ENCODE assay signal across 9 cellular contexts in genomic region chr1:100834779-100835645, GRCh38. TPM values are rescaled to one million over a fixed set of nuclear protein-coding genes. Genes with fewer than 3 reads are reported as not detected.
DNase-seq lines count a peak whose midpoint lies in the region; ATAC-seq and TF ChIP-seq lines count a peak whose summit lies in the region.
"Had no signal": no experiment of that assay in that cellular context is flagged by ENCODE, and none has a peak within 500 bp of the region (broad histone marks: within the 10 kb centered on the region; RNA-seq: fewer than 3 reads in every experiment).

No MANE protein-coding gene starts in this region.

- no peak overlapping the region for H3K27ac ChIP-seq in CD8-positive, alpha-beta T cell (ENCODE audit: low read depth, low read length)
- H3K27ac ChIP-seq in colonic mucosa = no peak overlapping the region

- no peaks in the 10 kb centered on the region for H3K9me3 Mint-ChIP-seq in CD8-positive, alpha-beta T cell
- H3K9me3 Mint-ChIP-seq in type B pancreatic cell = no peaks in the 10 kb centered on the region

- H3K9ac ChIP-seq in colonic mucosa (ENCODE audit: low read depth in 2 of 2, low read length in 2 of 2) = no peak overlapping the region

- no peaks in the 10 kb centered on the region for H3K36me3 ChIP-seq in CD8-positive, alpha-beta T cell (ENCODE audit: insufficient read depth, low read length)
- no peaks in the 10 kb centered on the region for H3K36me3 ChIP-seq in colonic mucosa
- H3K36me3 ChIP-seq: gastrocnemius medialis had no signal

- H3K4me3 ChIP-seq in CD8-positive, alpha-beta T cell (ENCODE audit: low read depth, low read length) = no peak overlapping the region
- H3K4me3 ChIP-seq in colonic mucosa = no peak overlapping the region

- intact Hi-C loops in CD8-positive, alpha-beta T cell (cut with DNase I, micrococcal nuclease) = no loop called here
- intact Hi-C loops in colonic mucosa (cut with DNase I) = no loop called here

- DNase-seq in CD8-positive, alpha-beta T cell = no peak
- DNase-seq in M059J (ENCODE audit: low read depth) (peak; percentile 24), colonic mucosa (no peak), type B pancreatic cell (ENCODE audit: extremely low spot score, unreplicated experiment) (no peak), ureter (ENCODE audit: low spot score) (no peak)
- no peak for DNase-seq in stimulated activated naive CD4-positive, alpha-beta T cell treated with Interleukin-2 at 50 U/mL for 16 hours (lab: John Stamatoyannopoulos, UW)

- ATAC-seq in CD8-positive, alpha-beta T cell = peak; percentile 38
- peak; percentile 70 for ATAC-seq in GM19023 (IDR thresholded peaks at IDR 0.05; ENCODE audit: unreplicated experiment)
- no peak for ATAC-seq in HG03565 (IDR thresholded peaks at IDR 0.05; ENCODE audit: unreplicated experiment)
- ATAC-seq: gastrocnemius medialis had no signal

- peak; percentile 49 for TF ChIP-seq CTCF in CD8-positive, alpha-beta T cell (IDR thresholded peaks at IDR 0.05)
- TF ChIP-seq CTCF in colonic mucosa (IDR thresholded peaks at IDR 0.05) = peak; percentile 28
- peak; percentile 64 for TF ChIP-seq CTCF in type B pancreatic cell (conservative IDR thresholded peaks at IDR 0.05)

- H3K4me1 ChIP-seq in CD8-positive, alpha-beta T cell (ENCODE audit: insufficient read depth, low read length) = no peaks in the 10 kb centered on the region
- no peaks in the 10 kb centered on the region for H3K4me1 ChIP-seq in colonic mucosa
- H3K4me1 ChIP-seq: gastrocnemius medialis had no signal

- POLR2A ChIA-PET in CD8-positive, alpha-beta T cell (lab: Charles Lee) = no interaction called here

- no peak overlapping the region for H3K4me3 Mint-ChIP-seq in CD8-positive, alpha-beta T cell
- H3K4me3 Mint-ChIP-seq in type B pancreatic cell = no peak overlapping the region

- H3K27me3 Mint-ChIP-seq in CD8-positive, alpha-beta T cell (ENCODE audit: low read depth) = peaks cover under 1% of the 10 kb centered on the region
- H3K27me3 Mint-ChIP-seq in type B pancreatic cell = no peaks in the 10 kb centered on the region

- H3K27me3 ChIP-seq in CD8-positive, alpha-beta T cell (ENCODE audit: insufficient read depth, low read length) = no peaks in the 10 kb centered on the region
- H3K27me3 ChIP-seq in colonic mucosa = no peaks in the 10 kb centered on the region
- H3K27me3 ChIP-seq: gastrocnemius medialis had no signal

- no peak overlapping the region for H3K27ac Mint-ChIP-seq in CD8-positive, alpha-beta T cell
- no peak overlapping the region for H3K27ac Mint-ChIP-seq in type B pancreatic cell

- no peaks in the 10 kb centered on the region for H3K4me1 Mint-ChIP-seq in CD8-positive, alpha-beta T cell (ENCODE audit: low read depth)
- peaks cover 4% of the 10 kb centered on the region for H3K4me1 Mint-ChIP-seq in type B pancreatic cell (ENCODE audit: unreplicated experiment)

- no peaks in the 10 kb centered on the region for H3K36me3 Mint-ChIP-seq in CD8-positive, alpha-beta T cell
- no peaks in the 10 kb centered on the region for H3K36me3 Mint-ChIP-seq in type B pancreatic cell

- no peaks in the 10 kb centered on the region for H3K9me3 ChIP-seq in CD8-positive, alpha-beta T cell (ENCODE audit: low read length)
- H3K9me3 ChIP-seq in colonic mucosa = no peaks in the 10 kb centered on the region
- H3K9me3 ChIP-seq: gastrocnemius medialis had no signal

- CTCF ChIA-PET in CD8-positive, alpha-beta T cell (lab: Charles Lee) = interaction anchor here (0.8 to 1.8 kb wide), 2 partner anchors 11 to 460 kb away, joined by 3 to 4 read pairs; no protein-coding TSS in a partner anchor

RNA-seq across cellular contexts. Expression of gene EXTL2, which starts 59.6 kb away (rescaled TPM):
- total RNA-seq in CD8-positive, alpha-beta T cell = 1 to 10 TPM; 1.2 to 2.1 TPM
- 23.1 and 24.4 TPM in 2 replicates for total RNA-seq in M059J (2014; rRNA removed; shearing (Covaris generic))
- total RNA-seq in colonic mucosa (1 to 10 TPM; 4.8 to 7.2 TPM), type B pancreatic cell (ENCODE audit: low replicate concordance) (11.7 and 40.1 TPM in 2 replicates), ureter (22.1 TPM)
